Comparison of ENCODE assay signal across 22 cellular contexts in the genomic region with DNA sequence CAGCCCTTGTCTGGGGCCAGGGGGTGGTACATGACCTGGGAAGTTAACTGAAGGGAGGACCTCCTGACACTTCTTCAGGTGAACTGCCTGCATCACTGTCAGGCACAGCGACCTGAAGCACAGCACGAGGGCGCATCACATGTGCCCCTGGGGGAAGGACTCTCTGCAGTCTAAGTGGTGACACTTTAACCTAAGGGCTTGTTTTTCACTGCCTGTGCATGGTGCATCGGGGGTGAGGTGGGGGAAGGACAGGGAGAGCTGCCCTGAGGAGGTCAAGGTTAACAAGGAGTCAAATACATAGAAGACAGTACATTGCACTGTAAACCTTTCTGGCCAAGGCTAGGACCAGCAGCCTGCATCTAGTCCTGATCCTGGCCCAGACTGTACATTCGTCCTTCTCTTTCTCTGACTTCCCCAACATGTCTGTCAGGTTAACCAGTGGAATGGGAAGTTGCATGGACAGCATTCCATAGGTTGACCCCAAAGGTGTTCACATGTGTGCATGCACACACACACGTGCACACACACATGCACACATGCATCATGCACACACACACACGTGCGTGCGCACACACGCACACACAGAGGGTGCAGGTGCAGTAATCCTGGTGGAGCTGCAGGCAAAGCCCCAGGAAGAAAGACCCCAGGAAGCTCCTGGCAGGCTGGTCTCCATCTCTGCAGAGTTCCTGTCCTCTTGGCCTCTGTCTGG. TPM values are rescaled to one million over a fixed set of nuclear protein-coding genes. Genes with fewer than 3 reads are reported as not detected.
"Had no signal": no experiment of that assay in that cellular context is flagged by ENCODE, and none has a peak within 500 bp of the region (broad histone marks: within the 10 kb centered on the region; RNA-seq: fewer than 3 reads in every experiment).

No MANE protein-coding gene starts in this region.

- H3K36me3 ChIP-seq: SJCRH30 had no signal

- H3K27ac ChIP-seq: KMS-11, SJCRH30 had no signal

- H3K4me2 ChIP-seq: KMS-11 had no signal

- H3K9me3 ChIP-seq: SJCRH30 had no signal

- DNase-seq: MV-4-11, NCI-H1048, NCI-H1105, NCI-H1436, NCI-H187, NCI-H2029, NCI-H2081 treated with DMSO at 0.1 percent for 48 hours, NCI-H2171, NCI-H226, NCI-H446, NCI-H510A, NCI-H524 treated with DMSO at 0.1 percent for 48 hours, NCI-H69, NCI-H774, SHP77 treated with DMSO at 0.1 percent for 48 hours, SJCRH30 had no signal

- H3K9ac ChIP-seq: KMS-11 had no signal

- FAIRE-seq: K562 had no signal

- H3K4me3 ChIP-seq: K562, SJCRH30 had no signal

- ATAC-seq: K562, Right ventricle myocardium inferior, SK-N-SH treated with all-trans-retinoic acid at 6 μM for 48 hours had no signal

- H3K4me1 ChIP-seq: SJCRH30 had no signal

- H3K27me3 ChIP-seq: SJCRH30 had no signal

RNA-seq across cellular contexts. Expression of a gene that starts 37.6 kb away (rescaled TPM):
- total RNA-seq: LHCN-M2, MCF 10A, SJCRH30 had no signal
